22 cellular contexts compared by ENCODE assay signal in genomic region chr17:58369214-58370031, GRCh38. TPM values are rescaled to one million over a fixed set of nuclear protein-coding genes. Genes with fewer than 3 reads are reported as not detected.
DNase-seq lines count a peak whose midpoint lies in the region; ATAC-seq, FAIRE-seq and TF ChIP-seq lines count a peak whose summit lies in the region.
"Had no signal": no experiment of that assay in that cellular context is flagged by ENCODE, and none has a peak within 500 bp of the region (broad histone marks: within the 10 kb centered on the region; RNA-seq: fewer than 3 reads in every experiment).

No MANE protein-coding gene starts in this region.

- peak overlapping the region; percentile 33 for H2AFZ ChIP-seq in K562 (ENCODE audit: low read depth, low read length)

- POLR2A ChIA-PET in K562 (lab: Yijun Ruan, JAX): interaction anchor here (0.8 to 4.4 kb wide), 8 partner anchors 11 to 46 kb away, joined by 3 to 23 read pairs (median 4); no protein-coding TSS in a partner anchor
- POLR2A ChIA-PET in CD4-positive, alpha-beta memory T cell (lab: Charles Lee; ENCODE audit: partially characterized antibody): no interaction called here

- H3K27ac ChIP-seq in K562 (ENCODE audit: extremely low read depth, low read depth, low read length) (no peak overlapping the region), right lobe of liver (peak overlapping the region; percentile 37 to 84 (median 61)), body of pancreas (no peak overlapping the region)
- no peak overlapping the region for H3K27ac ChIP-seq in CD4-positive, alpha-beta memory T cell (ENCODE audit: low read depth, low read length)
- H3K27ac ChIP-seq: BLaER1, gastrocnemius medialis, left ventricle myocardium inferior had no signal

- H3K36me3 Mint-ChIP-seq in activated T-cell treated with anti-CD3 and anti-CD28 coated beads, Interleukin-2, amount 50 U/mL, for 24 hours (ENCODE audit: low read depth): no peaks in the 10 kb centered on the region
- H3K36me3 Mint-ChIP-seq in activated T-cell treated with anti-CD3 and anti-CD28 coated beads, Interleukin-2, amount 50 U/mL, for 72 hours (ENCODE audit: insufficient read depth in 2 of 2): no peaks in the 10 kb centered on the region
- peaks cover 6 to 8% of the 10 kb centered on the region in 2 donors for H3K36me3 Mint-ChIP-seq in stimulated activated naive B cell treated with anti-CD40 and anti-IgM and Interleukin-4, amounts not matched to agents 10 μg/mL and 1 μg/mL and 100 μg/mL, for 72 hours
- peaks cover 1 to 8% of the 10 kb centered on the region in 2 donors for H3K36me3 Mint-ChIP-seq in CD4-positive, alpha-beta memory T cell

- no peak for ATAC-seq in activated T-cell treated with anti-CD3 and anti-CD28 coated beads, Interleukin-2, amount 50 U/mL, for 72 hours (replicated peaks in 1 of 2)
- ATAC-seq in K562 (no peak), right lobe of liver (peak; percentile 84 to 92 (median 88)), GM19324 (IDR thresholded peaks at IDR 0.05; ENCODE audit: low FRiP score, unreplicated experiment) (no peak), body of pancreas (no peak)
- ATAC-seq in stimulated activated naive B cell treated with anti-CD40 and anti-IgM and Interleukin-4, amounts not matched to agents 10 μg/mL and 1 μg/mL and 100 μg/mL, for 72 hours (replicated peaks): peak; percentile 92 to 93
- ATAC-seq: gastrocnemius medialis; naive thymus-derived CD8-positive, alpha-beta T cell had no signal

- in situ Hi-C loops in K562 (cut with MboI): no loop called here

- H3K4me3 ChIP-seq in K562 (no peak overlapping the region), right lobe of liver (no peak overlapping the region), body of pancreas (no peak overlapping the region)
- no peak overlapping the region for H3K4me3 ChIP-seq in CD4-positive, alpha-beta memory T cell (ENCODE audit: low read length in 2 of 2)
- H3K4me3 ChIP-seq: BLaER1, gastrocnemius medialis, left ventricle myocardium inferior had no signal

- no peaks in the 10 kb centered on the region for H3K27me3 ChIP-seq in K562 (ENCODE audit: control insufficient read depth in 2 of 2, insufficient read depth in 2 of 2, low read length in 2 of 2)
- H3K27me3 ChIP-seq in right lobe of liver: no peaks in the 10 kb centered on the region
- no peaks in the 10 kb centered on the region for H3K27me3 ChIP-seq in CD4-positive, alpha-beta memory T cell (ENCODE audit: insufficient read depth, low read length)
- no peaks in the 10 kb centered on the region for H3K27me3 ChIP-seq in body of pancreas
- H3K27me3 ChIP-seq: BLaER1, gastrocnemius medialis had no signal

- BruUV-seq in K562 (replicated peaks; lab: Mats Ljungman, UMichigan): no TSS peak

- no peaks in the 10 kb centered on the region for H3K9me3 Mint-ChIP-seq in activated T-cell treated with anti-CD3 and anti-CD28 coated beads, Interleukin-2, amount 50 U/mL, for 24 hours
- no peaks in the 10 kb centered on the region for H3K9me3 Mint-ChIP-seq in activated T-cell treated with anti-CD3 and anti-CD28 coated beads, Interleukin-2, amount 50 U/mL, for 72 hours
- no peaks in the 10 kb centered on the region for H3K9me3 Mint-ChIP-seq in stimulated activated naive B cell treated with anti-CD40 and anti-IgM and Interleukin-4, amounts not matched to agents 10 μg/mL and 1 μg/mL and 100 μg/mL, for 72 hours
- H3K9me3 Mint-ChIP-seq in CD4-positive, alpha-beta memory T cell: no peaks in the 10 kb centered on the region
- H3K9me3 Mint-ChIP-seq: HFFc6; naive thymus-derived CD8-positive, alpha-beta T cell had no signal

- peak overlapping the region in 1 of 2 experiments; percentile 21; a peak in 1 of 4 replicates for H3K9ac ChIP-seq in K562 (ENCODE audit: insufficient read depth in 1 of 2, low read depth in 2 of 2, low read length in 2 of 2)
- H3K9ac ChIP-seq: BLaER1 had no signal

- TF ChIP-seq POLR2A in K562 (conservative IDR thresholded peaks at IDR 0.05) (no peak), right lobe of liver (IDR thresholded peaks at IDR 0.05) (no peak), body of pancreas (IDR thresholded peaks at IDR 0.05) (no peak)

- H3K36me3 ChIP-seq in K562 (ENCODE audit: control insufficient read depth, insufficient read depth, low read length) (no peaks in the 10 kb centered on the region), right lobe of liver (no peaks in the 10 kb centered on the region), body of pancreas (replicated peaks in 1 of 2; ENCODE audit: insufficient read depth in 1 of 2, low read depth in 2 of 2) (no peaks in the 10 kb centered on the region)
- no peaks in the 10 kb centered on the region for H3K36me3 ChIP-seq in CD4-positive, alpha-beta memory T cell (ENCODE audit: insufficient read depth, low read length)
- H3K36me3 ChIP-seq: BLaER1, gastrocnemius medialis had no signal

- H3K9me1 ChIP-seq in K562 (ENCODE audit: control insufficient read depth, insufficient read depth, low read length): no peaks in the 10 kb centered on the region

- H3K9me3 ChIP-seq in K562 (replicated peaks; ENCODE audit: control insufficient read depth, insufficient read depth, low read depth, low read length) (no peaks in the 10 kb centered on the region), right lobe of liver (no peaks in the 10 kb centered on the region), body of pancreas (no peaks in the 10 kb centered on the region)
- H3K9me3 ChIP-seq in CD4-positive, alpha-beta memory T cell (ENCODE audit: control insufficient read depth in 1 of 2, low read length in 2 of 2): no peaks in the 10 kb centered on the region
- H3K9me3 ChIP-seq: BLaER1, gastrocnemius medialis, left ventricle myocardium inferior had no signal

- H3K79me2 ChIP-seq in K562 (ENCODE audit: control insufficient read depth, insufficient read depth, low read length): no peaks in the 10 kb centered on the region

- no peaks in the 10 kb centered on the region for H3K27me3 Mint-ChIP-seq in activated T-cell treated with anti-CD3 and anti-CD28 coated beads, Interleukin-2, amount 50 U/mL, for 24 hours
- H3K27me3 Mint-ChIP-seq in activated T-cell treated with anti-CD3 and anti-CD28 coated beads, Interleukin-2, amount 50 U/mL, for 72 hours (ENCODE audit: low read depth): no peaks in the 10 kb centered on the region
- H3K27me3 Mint-ChIP-seq in stimulated activated naive B cell treated with anti-CD40 and anti-IgM and Interleukin-4, amounts not matched to agents 10 μg/mL and 1 μg/mL and 100 μg/mL, for 72 hours: no peaks in the 10 kb centered on the region
- H3K27me3 Mint-ChIP-seq in CD4-positive, alpha-beta memory T cell: no peaks in the 10 kb centered on the region
- H3K27me3 Mint-ChIP-seq: naive thymus-derived CD8-positive, alpha-beta T cell had no signal

- TF ChIP-seq CTCF in K562 (IDR thresholded peaks at IDR 0.05 in 2 of 3, conservative IDR thresholded peaks at IDR 0.05 in 1 of 3; ENCODE audit: insufficient read depth in 2 of 3, low read depth in 1 of 3, low read length in 3 of 3) (no peak), right lobe of liver (IDR thresholded peaks at IDR 0.05) (no peak), body of pancreas (IDR thresholded peaks at IDR 0.05) (no peak)

- TF ChIP-seq RAD21 in K562 (CRISPR knock-in tag; conservative IDR thresholded peaks at IDR 0.05 in 1 of 2, IDR thresholded peaks at IDR 0.05 in 1 of 2): no peak

- H3K4me3 Mint-ChIP-seq in activated T-cell treated with anti-CD3 and anti-CD28 coated beads, Interleukin-2, amount 50 U/mL, for 24 hours: no peak overlapping the region
- H3K4me3 Mint-ChIP-seq in activated T-cell treated with anti-CD3 and anti-CD28 coated beads, Interleukin-2, amount 50 U/mL, for 72 hours: no peak overlapping the region
- H3K4me3 Mint-ChIP-seq in stimulated activated naive B cell treated with anti-CD40 and anti-IgM and Interleukin-4, amounts not matched to agents 10 μg/mL and 1 μg/mL and 100 μg/mL, for 72 hours: peak overlapping the region; percentile 62 to 74
- no peak overlapping the region for H3K4me3 Mint-ChIP-seq in CD4-positive, alpha-beta memory T cell
- H3K4me3 Mint-ChIP-seq: HFFc6 had no signal

- CTCF ChIA-PET in K562 (lab: Yijun Ruan, JAX; ENCODE audit: low intra/inter-chr PET ratio): no interaction called here
- CTCF ChIA-PET in CD4-positive, alpha-beta memory T cell (lab: Charles Lee; ENCODE audit: partially characterized antibody): interaction anchor here (0.8 to 1.9 kb wide), 3 partner anchors 10 to 52 kb away, joined by 5 to 8 read pairs (median 5); no protein-coding TSS in a partner anchor

- intact Hi-C loops in K562 (cut with micrococcal nuclease): no loop called here
- intact Hi-C loops in right lobe of liver (cut with DNase I): loop anchor here in 1 of 2 donors (10.0 kb wide), 1 partner anchor 45 kb away; the partner anchor contains the start of gene TSPOAP1
- intact Hi-C loops in CD4-positive, alpha-beta memory T cell (cut with micrococcal nuclease): no loop called here
- intact Hi-C loops in body of pancreas (cut with DNase I): no loop called here

- H3K4me1 ChIP-seq in K562 (replicated peaks in 1 of 2; ENCODE audit: control insufficient read depth in 2 of 2, insufficient read depth in 2 of 2, low read length in 2 of 2) (peaks cover 18 to 30% of the 10 kb centered on the region in 2 experiments), right lobe of liver (peaks cover 0 to 54% (median 11%) of the 10 kb centered on the region in 4 donors), body of pancreas (no peaks in the 10 kb centered on the region)
- H3K4me1 ChIP-seq in CD4-positive, alpha-beta memory T cell (ENCODE audit: insufficient read depth, low read length): no peaks in the 10 kb centered on the region
- H3K4me1 ChIP-seq: gastrocnemius medialis, left ventricle myocardium inferior had no signal

- 47% methylated on average over 5 of the region's 5 CpGs for WGBS in K562 (ENCODE audit: insufficient coverage, low coverage, missing lambda C conversion rate)
- 18% methylated on average over 4 of the region's 5 CpGs for WGBS in right lobe of liver (ENCODE audit: insufficient coverage, low coverage, low lambda C conversion rate, missing lambda C conversion rate)
- 76 to 83% methylated on average over 5 of the region's 5 CpGs for WGBS in body of pancreas, 2 donors

- H3K27ac Mint-ChIP-seq in activated T-cell treated with anti-CD3 and anti-CD28 coated beads, Interleukin-2, amount 50 U/mL, for 24 hours: peak overlapping the region; percentile 38
- no peak overlapping the region for H3K27ac Mint-ChIP-seq in activated T-cell treated with anti-CD3 and anti-CD28 coated beads, Interleukin-2, amount 50 U/mL, for 72 hours
- H3K27ac Mint-ChIP-seq in stimulated activated naive B cell treated with anti-CD40 and anti-IgM and Interleukin-4, amounts not matched to agents 10 μg/mL and 1 μg/mL and 100 μg/mL, for 72 hours: peak overlapping the region; percentile 93
- H3K27ac Mint-ChIP-seq in CD4-positive, alpha-beta memory T cell: peak overlapping the region in 1 of 7 donors; percentile 38
- H3K27ac Mint-ChIP-seq: HFFc6 had no signal

- peaks cover 5% of the 10 kb centered on the region for H3K4me1 Mint-ChIP-seq in activated T-cell treated with anti-CD3 and anti-CD28 coated beads, Interleukin-2, amount 50 U/mL, for 24 hours (ENCODE audit: low read depth)
- H3K4me1 Mint-ChIP-seq in activated T-cell treated with anti-CD3 and anti-CD28 coated beads, Interleukin-2, amount 50 U/mL, for 72 hours (ENCODE audit: low read depth): peaks cover 12% of the 10 kb centered on the region
- peaks cover 22 to 51% of the 10 kb centered on the region in 2 donors for H3K4me1 Mint-ChIP-seq in stimulated activated naive B cell treated with anti-CD40 and anti-IgM and Interleukin-4, amounts not matched to agents 10 μg/mL and 1 μg/mL and 100 μg/mL, for 72 hours
- peaks cover 0 to 5% (median 0%) of the 10 kb centered on the region in 4 donors for H3K4me1 Mint-ChIP-seq in CD4-positive, alpha-beta memory T cell

- H3K4me2 ChIP-seq in K562 (ENCODE audit: insufficient read depth, low read length): no peak overlapping the region

- no peaks in the 10 kb centered on the region for H4K20me1 ChIP-seq in K562 (replicated peaks; ENCODE audit: control insufficient read depth, insufficient read depth, low read length)
- H4K20me1 ChIP-seq: BLaER1 had no signal

- FAIRE-seq in K562 (lab: Jason Lieb, UNC): no peak
- FAIRE-seq: endothelial cell of umbilical vein had no signal

- DNase-seq in activated T-cell treated with anti-CD3 and anti-CD28 coated beads, Interleukin-2, amount 50 U/mL, for 24 hours: no peak
- no peak for DNase-seq in activated T-cell treated with anti-CD3 and anti-CD28 coated beads, Interleukin-2, amount 50 U/mL, for 72 hours
- DNase-seq in K562 (ENCODE audit: extremely low read depth in 1 of 4, low spot score in 3 of 4) (no peak), right lobe of liver (peak in 1 of 3 donors; percentile 75), body of pancreas (no peak)
- peak; percentile 60 for DNase-seq in stimulated activated naive B cell treated with anti-CD40 and anti-IgM and Interleukin-4, amounts not matched to agents 10 μg/mL and 1 μg/mL and 100 μg/mL, for 72 hours
- DNase-seq in CD4-positive, alpha-beta memory T cell: no peak
- DNase-seq: activated CD4-positive, CD25-positive, alpha-beta regulatory T cell; amniotic stem cell; cerebellar nuclear complex; gastrocnemius medialis; HFFc6; left ventricle myocardium inferior; naive thymus-derived CD8-positive, alpha-beta T cell; NCI-H187; NCI-H345; stimulated activated naive CD4-positive, alpha-beta T cell; T-helper 1 cell had no signal

- no peak for TF ChIP-seq EP300 in K562 (IDR thresholded peaks at IDR 0.05; ENCODE audit: low read length)

RNA-seq across cellular contexts. Expression of gene SUPT4H1, which starts 17.4 kb away (rescaled TPM):
- total RNA-seq in activated T-cell treated with anti-CD3 and anti-CD28 coated beads, Interleukin-2, amount 50 U/mL, for 72 hours: 100 to 1,000 TPM; 101 to 110 TPM
- total RNA-seq in K562 (2011; cell fraction: chromatin; rRNA removed; ENCODE audit: low replicate concordance): 26.0 and 31.9 TPM in 2 replicates
- total RNA-seq in K562 (2011; cell fraction: nucleolus; rRNA removed): 30.7 and 32.8 TPM in 2 replicates
- 38.1 and 51.1 TPM in 2 replicates for total RNA-seq in K562 (2011; cell fraction: nucleoplasm; rRNA removed)
- 62.1 and 94.0 TPM in 2 replicates for total RNA-seq in K562 (2014; rRNA removed)
- 102 and 108 TPM in 2 replicates for total RNA-seq in K562 (2014; rRNA removed; fragmentation: Illumina TruSeq; extraction: Trizol)
- 90.6 and 94.8 TPM in 2 replicates for total RNA-seq in K562 (2015; rRNA removed; fragmentation: Illumina TruSeq; extraction: Trizol)
- 105 and 111 TPM in 2 replicates for total RNA-seq in K562 (2021)
- polyA plus RNA-seq in K562 (2011; rRNA removed): 198 and 273 TPM in 2 replicates
- 118 and 163 TPM in 2 replicates for polyA plus RNA-seq in K562 (2011; cell fraction: cytosol; rRNA removed)
- polyA plus RNA-seq in K562 (2011; cell fraction: nucleus; rRNA removed): 45.3 and 71.9 TPM in 2 replicates
- polyA plus RNA-seq in K562 (2012): 120 and 125 TPM in 2 replicates
- polyA plus RNA-seq in K562 (2014; fragmentation: Illumina TruSeq; extraction: Trizol): 116 and 140 TPM in 2 replicates
- 100 to 1,000 TPM; 235 to 320 TPM for polyA plus RNA-seq in K562 (2014; fragmentation: Nextera tagmentation; extraction: Ambion mirVana)
- 113 and 117 TPM in 2 replicates for polyA plus RNA-seq in K562 (2014; rRNA removed)
- polyA minus RNA-seq in K562 (2011; rRNA and poly(A)+ RNA removed): 107 and 135 TPM in 2 replicates
- 23.5 and 42.2 TPM in 2 replicates for polyA minus RNA-seq in K562 (2011; cell fraction: cytosol; rRNA and poly(A)+ RNA removed)
- polyA minus RNA-seq in K562 (2011; cell fraction: nucleus; rRNA and poly(A)+ RNA removed): 12.4 and 23.0 TPM in 2 replicates
- total RNA-seq in right lobe of liver: 10 to 100 TPM; 24.8 to 50.9 (median 37.0) TPM
- total RNA-seq in CD4-positive, alpha-beta memory T cell: 10 to 100 TPM; 61.4 to 75.2 TPM
- polyA plus RNA-seq in CD4-positive, alpha-beta memory T cell: 100 to 1,000 TPM in 1 of 2 donors, 10 to 100 TPM in 1; 94.4 to 120 TPM
- 10 to 100 TPM; 10.2 to 24.4 TPM for total RNA-seq in body of pancreas

RNA-seq across cellular contexts. Expression of gene TSPOAP1, which starts 40.8 kb away (rescaled TPM):
- total RNA-seq in activated T-cell treated with anti-CD3 and anti-CD28 coated beads, Interleukin-2, amount 50 U/mL, for 72 hours: 10 to 100 TPM; 42.3 to 55.3 TPM
- total RNA-seq in K562 (2011; cell fraction: chromatin; rRNA removed; ENCODE audit: low replicate concordance): 26.2 and 58.3 TPM in 2 replicates
- total RNA-seq in K562 (2011; cell fraction: nucleolus; rRNA removed): 24.0 and 24.1 TPM in 2 replicates
- 18.1 and 18.9 TPM in 2 replicates for total RNA-seq in K562 (2011; cell fraction: nucleoplasm; rRNA removed)
- total RNA-seq in K562 (2014; rRNA removed) (1.0 and 1.8 TPM in 2 replicates), K562 (2014; rRNA removed; fragmentation: Illumina TruSeq; extraction: Trizol) (0.57 and 0.87 TPM in 2 replicates), K562 (2015; rRNA removed; fragmentation: Illumina TruSeq; extraction: Trizol) (0.94 and 1.2 TPM in 2 replicates), K562 (2021) (1.7 and 3.3 TPM in 2 replicates), right lobe of liver (1 to 10 TPM in 5 of 6 experiments, under 1 TPM in 1; 0.87 to 8.3 (median 3.8) TPM), body of pancreas (10 to 100 TPM; 21.0 to 22.7 TPM)
- polyA plus RNA-seq in K562 (2011; rRNA removed) (3.2 and 3.3 TPM in 2 replicates), K562 (2014; fragmentation: Illumina TruSeq; extraction: Trizol) (1.1 and 1.2 TPM in 2 replicates), K562 (2014; fragmentation: Nextera tagmentation; extraction: Ambion mirVana) (not detected), K562 (2014; rRNA removed) (1.6 and 3.9 TPM in 2 replicates)
- 2.4 and 2.6 TPM in 2 replicates for polyA plus RNA-seq in K562 (2011; cell fraction: cytosol; rRNA removed)
- 26.8 and 38.8 TPM in 2 replicates for polyA plus RNA-seq in K562 (2011; cell fraction: nucleus; rRNA removed)
- polyA plus RNA-seq in K562 (2012): 3.0 and 5.1 TPM in 2 replicates
- 1.1 and 1.8 TPM in 2 replicates for polyA minus RNA-seq in K562 (2011; rRNA and poly(A)+ RNA removed)
- polyA minus RNA-seq in K562 (2011; cell fraction: cytosol; rRNA and poly(A)+ RNA removed): 0.76 and 2.1 TPM in 2 replicates
- polyA minus RNA-seq in K562 (2011; cell fraction: nucleus; rRNA and poly(A)+ RNA removed): 4.1 and 6.2 TPM in 2 replicates
- 10 to 100 TPM; 15.8 to 19.1 TPM for total RNA-seq in CD4-positive, alpha-beta memory T cell
- under 1 TPM in 1 of 2 donors, not detected in 1; 0.80 TPM for polyA plus RNA-seq in CD4-positive, alpha-beta memory T cell
- total RNA-seq: A172, endothelial cell of umbilical vein had no signal
- polyA plus RNA-seq: endothelial cell of umbilical vein had no signal

RNA-seq across cellular contexts. Expression of gene RNF43, which starts 47.9 kb away (rescaled TPM):
- total RNA-seq in activated T-cell treated with anti-CD3 and anti-CD28 coated beads, Interleukin-2, amount 50 U/mL, for 72 hours: 1 to 10 TPM; 2.6 to 3.4 TPM
- 8.4 and 9.4 TPM in 2 replicates for total RNA-seq in K562 (2011; cell fraction: chromatin; rRNA removed; ENCODE audit: low replicate concordance)
- total RNA-seq in K562 (2011; cell fraction: nucleolus; rRNA removed): 5.0 and 6.2 TPM in 2 replicates
- 7.3 and 9.5 TPM in 2 replicates for total RNA-seq in K562 (2011; cell fraction: nucleoplasm; rRNA removed)
- 1.5 and 2.0 TPM in 2 replicates for total RNA-seq in K562 (2014; rRNA removed)
- total RNA-seq in K562 (2014; rRNA removed; fragmentation: Illumina TruSeq; extraction: Trizol): 1.5 TPM in 2 replicates
- 1.2 TPM in 2 replicates for total RNA-seq in K562 (2015; rRNA removed; fragmentation: Illumina TruSeq; extraction: Trizol)
- 2.3 and 2.7 TPM in 2 replicates for total RNA-seq in K562 (2021)
- polyA plus RNA-seq in K562 (2011; rRNA removed): 0.75 and 1.2 TPM in 2 replicates
- 0.47 and 0.79 TPM in 2 replicates for polyA plus RNA-seq in K562 (2011; cell fraction: cytosol; rRNA removed)
- 2.0 and 2.8 TPM in 2 replicates for polyA plus RNA-seq in K562 (2011; cell fraction: nucleus; rRNA removed)
- 2.6 and 3.4 TPM in 2 replicates for polyA plus RNA-seq in K562 (2012)
- 1.7 and 2.1 TPM in 2 replicates for polyA plus RNA-seq in K562 (2014; fragmentation: Illumina TruSeq; extraction: Trizol)
- under 1 TPM; 0.29 to 0.51 TPM for polyA plus RNA-seq in K562 (2014; fragmentation: Nextera tagmentation; extraction: Ambion mirVana)
- polyA plus RNA-seq in K562 (2014; rRNA removed): 1.4 TPM in 2 replicates
- 1.1 and 3.1 TPM in 2 replicates for polyA minus RNA-seq in K562 (2011; rRNA and poly(A)+ RNA removed)
- 0.29 and 2.1 TPM in 2 replicates for polyA minus RNA-seq in K562 (2011; cell fraction: cytosol; rRNA and poly(A)+ RNA removed)
- 0.89 and 1.3 TPM in 2 replicates for polyA minus RNA-seq in K562 (2011; cell fraction: nucleus; rRNA and poly(A)+ RNA removed)
- total RNA-seq in right lobe of liver: 10 to 100 TPM in 2 of 6 experiments, 1 to 10 TPM in 4; 1.7 to 11.5 (median 6.0) TPM
- total RNA-seq in CD4-positive, alpha-beta memory T cell: 1 to 10 TPM; 1.2 to 1.6 TPM
- 1 to 10 TPM in 1 of 2 donors, not detected in 1; 2.3 TPM for polyA plus RNA-seq in CD4-positive, alpha-beta memory T cell
- 10 to 100 TPM in 1 of 2 donors, 1 to 10 TPM in 1; 8.3 to 10.5 TPM for total RNA-seq in body of pancreas
- total RNA-seq: A172, endothelial cell of umbilical vein, HFFc6 had no signal
- polyA plus RNA-seq: endothelial cell of umbilical vein had no signal

Comparison
In these comparisons a context has a peak if more than half of its experiments do, and no peak if none do; other contexts are left out.
1. H3K4me3 Mint-ChIP-seq: peak in stimulated activated naive B cell treated with anti-CD40 and anti-IgM and Interleukin-4, amounts not matched to agents 10 μg/mL and 1 μg/mL and 100 μg/mL, for 72 hours (2 of 2); none in activated T-cell treated with anti-CD3 and anti-CD28 coated beads, Interleukin-2, amount 50 U/mL, for 24 hours (single experiment), activated T-cell treated with anti-CD3 and anti-CD28 coated beads, Interleukin-2, amount 50 U/mL, for 72 hours (0 of 2) and CD4-positive, alpha-beta memory T cell (0 of 8).
2. ATAC-seq: peak in right lobe of liver (4 of 4) and stimulated activated naive B cell treated with anti-CD40 and anti-IgM and Interleukin-4, amounts not matched to agents 10 μg/mL and 1 μg/mL and 100 μg/mL, for 72 hours (2 of 2); none in activated T-cell treated with anti-CD3 and anti-CD28 coated beads, Interleukin-2, amount 50 U/mL, for 72 hours (0 of 2), K562 (single experiment), GM19324 (single experiment) and body of pancreas (single experiment).
3. H3K27ac ChIP-seq: peak in right lobe of liver (3 of 3); none in K562 (single experiment), CD4-positive, alpha-beta memory T cell (single experiment) and body of pancreas (0 of 4).